2 cellular contexts compared by ENCODE assay signal in the genomic region with DNA sequence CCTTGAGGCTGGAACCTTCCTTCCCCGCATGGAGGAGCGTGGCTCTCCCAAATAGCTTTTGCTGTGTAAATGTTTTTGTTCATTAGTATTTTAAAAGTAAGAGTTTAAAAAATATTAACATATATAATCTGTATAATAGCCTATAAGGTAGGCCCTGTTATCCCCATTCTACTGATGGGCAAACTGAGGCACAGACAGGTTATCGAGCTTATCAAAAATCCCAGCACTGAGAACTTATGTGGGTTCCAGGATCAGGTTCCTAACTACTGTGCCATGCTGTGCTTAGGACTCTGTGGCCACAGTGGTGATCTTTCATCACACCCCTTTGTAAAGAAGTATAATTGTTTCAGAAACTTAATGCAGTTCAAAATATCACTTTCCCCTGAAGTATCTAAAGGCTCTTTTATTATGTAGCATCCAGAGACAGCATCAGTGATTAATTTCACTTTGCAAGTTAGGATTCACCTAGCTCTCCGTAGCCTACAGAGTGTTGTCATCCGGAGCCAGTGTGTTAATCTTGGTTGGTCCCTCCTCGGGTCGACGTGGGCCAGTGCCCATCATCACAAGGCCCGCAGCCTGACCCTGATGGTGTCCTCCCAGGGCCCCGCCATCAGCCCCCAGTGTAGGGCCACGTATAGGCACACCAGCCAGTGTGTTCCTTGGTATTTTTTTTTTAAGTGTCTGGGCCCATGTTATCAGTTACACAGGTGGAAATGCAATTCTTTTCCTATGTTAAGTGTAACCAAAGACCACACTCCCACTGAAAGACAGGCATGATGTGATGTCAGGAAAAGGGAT.
TF ChIP-seq lines count a peak whose summit lies in the region.

No MANE protein-coding gene starts in this region.

TF ChIP-seq in HepG2, 621 proteins besides CTCF, POLR2A, EP300 and RAD21:
- peak; percentile 81 for TF ChIP-seq ZNF629 (CRISPR knock-in tag; conservative IDR thresholded peaks at IDR 0.05)
- no peak for TF ChIP-seq SIX1 (CRISPR knock-in tag; IDR thresholded peaks at IDR 0.05; ENCODE audit: borderline replicate concordance)
- TF ChIP-seq, protein P1, sequence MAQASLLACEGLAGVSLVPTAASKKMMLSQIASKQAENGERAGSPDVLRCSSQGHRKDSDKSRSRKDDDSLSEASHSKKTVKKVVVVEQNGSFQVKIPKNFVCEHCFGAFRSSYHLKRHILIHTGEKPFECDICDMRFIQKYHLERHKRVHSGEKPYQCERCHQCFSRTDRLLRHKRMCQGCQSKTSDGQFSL (CRISPR knock-in tag; IDR thresholded peaks at IDR 0.05), result no peak
- no peak for TF ChIP-seq MAZ (IDR thresholded peaks at IDR 0.05; ENCODE audit: borderline replicate concordance, low read depth, low read length)
- no peak for TF ChIP-seq MAZ (CRISPR knock-in tag; IDR thresholded peaks at IDR 0.05; ENCODE audit: low read depth)
- TF ChIP-seq, protein P2, sequence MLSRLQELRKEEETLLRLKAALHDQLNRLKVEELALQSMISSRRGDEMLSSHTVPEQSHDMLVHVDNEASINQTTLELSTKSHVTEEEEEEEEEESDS (CRISPR knock-in tag; IDR thresholded peaks at IDR 0.05; ENCODE audit: borderline replicate concordance), result no peak
- TF ChIP-seq, protein P3, sequence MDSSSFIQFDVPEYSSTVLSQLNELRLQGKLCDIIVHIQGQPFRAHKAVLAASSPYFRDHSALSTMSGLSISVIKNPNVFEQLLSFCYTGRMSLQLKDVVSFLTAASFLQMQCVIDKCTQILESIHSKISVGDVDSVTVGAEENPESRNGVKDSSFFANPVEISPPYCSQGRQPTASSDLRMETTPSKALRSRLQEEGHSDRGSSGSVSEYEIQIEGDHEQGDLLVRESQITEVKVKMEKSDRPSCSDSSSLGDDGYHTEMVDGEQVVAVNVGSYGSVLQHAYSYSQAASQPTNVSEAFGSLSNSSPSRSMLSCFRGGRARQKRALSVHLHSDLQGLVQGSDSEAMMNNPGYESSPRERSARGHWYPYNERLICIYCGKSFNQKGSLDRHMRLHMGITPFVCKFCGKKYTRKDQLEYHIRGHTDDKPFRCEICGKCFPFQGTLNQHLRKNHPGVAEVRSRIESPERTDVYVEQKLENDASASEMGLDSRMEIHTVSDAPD (CRISPR knock-in tag; IDR thresholded peaks at IDR 0.05), result no peak
- no peak for TF ChIP-seq MAF1 (CRISPR knock-in tag; IDR thresholded peaks at IDR 0.05; ENCODE audit: borderline replicate concordance)

TF ChIP-seq in K562, 482 proteins besides CTCF, POLR2A, EP300 and RAD21:
- TF ChIP-seq JUN (IDR thresholded peaks at IDR 0.05; ENCODE audit: borderline replicate concordance, low read depth, low read length) (no peak), JUN (CRISPR knock-in tag; IDR thresholded peaks at IDR 0.05; ENCODE audit: borderline replicate concordance) (no peak), ADNP (tag; IDR thresholded peaks at IDR 0.05) (peak; percentile 55; the same call in 1 of the 2 replicates), GABPB2 (CRISPR knock-in tag; conservative IDR thresholded peaks at IDR 0.05) (no peak), MYBL2 (IDR thresholded peaks at IDR 0.05; ENCODE audit: low read depth) (no peak), MYBL2 (CRISPR knock-in tag; IDR thresholded peaks at IDR 0.05; ENCODE audit: borderline replicate concordance) (no peak), RBM25 (IDR thresholded peaks at IDR 0.05; ENCODE audit: low read depth, low read length, severe bottlenecking) (peak; percentile 94), BCOR (IDR thresholded peaks at IDR 0.05) (peak; percentile 55; the same call in 1 of the 2 replicates)
